In genomic region chr6:107114213-107114871, GRCh38 we compare ENCODE assay signal across 1 cellular context.
TF ChIP-seq lines count a peak whose summit lies in the region.

No MANE protein-coding gene starts in this region.

TF ChIP-seq in HepG2, 621 proteins besides CTCF, POLR2A, EP300 and RAD21 (continued from another document and continues in another):
- TF ChIP-seq, protein P1, sequence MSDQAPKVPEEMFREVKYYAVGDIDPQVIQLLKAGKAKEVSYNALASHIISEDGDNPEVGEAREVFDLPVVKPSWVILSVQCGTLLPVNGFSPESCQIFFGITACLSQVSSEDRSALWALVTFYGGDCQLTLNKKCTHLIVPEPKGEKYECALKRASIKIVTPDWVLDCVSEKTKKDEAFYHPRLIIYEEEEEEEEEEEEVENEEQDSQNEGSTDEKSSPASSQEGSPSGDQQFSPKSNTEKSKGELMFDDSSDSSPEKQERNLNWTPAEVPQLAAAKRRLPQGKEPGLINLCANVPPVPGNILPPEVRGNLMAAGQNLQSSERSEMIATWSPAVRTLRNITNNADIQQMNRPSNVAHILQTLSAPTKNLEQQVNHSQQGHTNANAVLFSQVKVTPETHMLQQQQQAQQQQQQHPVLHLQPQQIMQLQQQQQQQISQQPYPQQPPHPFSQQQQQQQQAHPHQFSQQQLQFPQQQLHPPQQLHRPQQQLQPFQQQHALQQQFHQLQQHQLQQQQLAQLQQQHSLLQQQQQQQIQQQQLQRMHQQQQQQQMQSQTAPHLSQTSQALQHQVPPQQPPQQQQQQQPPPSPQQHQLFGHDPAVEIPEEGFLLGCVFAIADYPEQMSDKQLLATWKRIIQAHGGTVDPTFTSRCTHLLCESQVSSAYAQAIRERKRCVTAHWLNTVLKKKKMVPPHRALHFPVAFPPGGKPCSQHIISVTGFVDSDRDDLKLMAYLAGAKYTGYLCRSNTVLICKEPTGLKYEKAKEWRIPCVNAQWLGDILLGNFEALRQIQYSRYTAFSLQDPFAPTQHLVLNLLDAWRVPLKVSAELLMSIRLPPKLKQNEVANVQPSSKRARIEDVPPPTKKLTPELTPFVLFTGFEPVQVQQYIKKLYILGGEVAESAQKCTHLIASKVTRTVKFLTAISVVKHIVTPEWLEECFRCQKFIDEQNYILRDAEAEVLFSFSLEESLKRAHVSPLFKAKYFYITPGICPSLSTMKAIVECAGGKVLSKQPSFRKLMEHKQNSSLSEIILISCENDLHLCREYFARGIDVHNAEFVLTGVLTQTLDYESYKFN (CRISPR knock-in tag; conservative IDR thresholded peaks at IDR 0.05) = 0 out of 2 replicates have a peak, but pooled peaks have one; percentile 7
- TF ChIP-seq MLX (CRISPR knock-in tag; IDR thresholded peaks at IDR 0.05) = no peak
- TF ChIP-seq ZNF687 (CRISPR knock-in tag; IDR thresholded peaks at IDR 0.05) = peak; percentile 85
- no peak for TF ChIP-seq MAFK (conservative IDR thresholded peaks at IDR 0.05 in 1 of 2, IDR thresholded peaks at IDR 0.05 in 1 of 2; ENCODE audit: low read length in 2 of 2)
- TF ChIP-seq, protein P2, sequence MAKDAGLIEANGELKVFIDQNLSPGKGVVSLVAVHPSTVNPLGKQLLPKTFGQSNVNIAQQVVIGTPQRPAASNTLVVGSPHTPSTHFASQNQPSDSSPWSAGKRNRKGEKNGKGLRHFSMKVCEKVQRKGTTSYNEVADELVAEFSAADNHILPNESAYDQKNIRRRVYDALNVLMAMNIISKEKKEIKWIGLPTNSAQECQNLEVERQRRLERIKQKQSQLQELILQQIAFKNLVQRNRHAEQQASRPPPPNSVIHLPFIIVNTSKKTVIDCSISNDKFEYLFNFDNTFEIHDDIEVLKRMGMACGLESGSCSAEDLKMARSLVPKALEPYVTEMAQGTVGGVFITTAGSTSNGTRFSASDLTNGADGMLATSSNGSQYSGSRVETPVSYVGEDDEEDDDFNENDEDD (CRISPR knock-in tag; IDR thresholded peaks at IDR 0.05; ENCODE audit: borderline replicate concordance) = peak; percentile 84
- TF ChIP-seq ZNF776 (CRISPR knock-in tag; IDR thresholded peaks at IDR 0.05) = peak; percentile 28; the same call in 1 of the 2 replicates
- TF ChIP-seq, protein P3, sequence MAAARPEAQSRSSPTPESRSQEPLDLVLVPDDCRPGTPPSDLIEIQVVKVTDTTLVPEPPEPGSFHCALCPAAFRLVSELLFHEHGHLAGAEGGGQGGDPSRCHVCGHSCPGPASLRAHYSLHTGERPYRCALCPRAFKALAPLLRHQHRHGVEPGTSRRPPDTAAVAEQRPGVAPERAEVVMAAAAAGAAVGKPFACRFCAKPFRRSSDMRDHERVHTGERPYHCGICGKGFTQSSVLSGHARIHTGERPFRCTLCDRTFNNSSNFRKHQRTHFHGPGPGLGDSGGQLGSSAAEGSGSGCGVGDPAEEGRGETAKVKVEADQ (CRISPR knock-in tag; IDR thresholded peaks at IDR 0.05; ENCODE audit: borderline replicate concordance) = 0 out of 2 replicates have a peak, but pooled peaks have one; percentile 40
- TF ChIP-seq, protein P4, sequence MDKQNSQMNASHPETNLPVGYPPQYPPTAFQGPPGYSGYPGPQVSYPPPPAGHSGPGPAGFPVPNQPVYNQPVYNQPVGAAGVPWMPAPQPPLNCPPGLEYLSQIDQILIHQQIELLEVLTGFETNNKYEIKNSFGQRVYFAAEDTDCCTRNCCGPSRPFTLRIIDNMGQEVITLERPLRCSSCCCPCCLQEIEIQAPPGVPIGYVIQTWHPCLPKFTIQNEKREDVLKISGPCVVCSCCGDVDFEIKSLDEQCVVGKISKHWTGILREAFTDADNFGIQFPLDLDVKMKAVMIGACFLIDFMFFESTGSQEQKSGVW (CRISPR knock-in tag; IDR thresholded peaks at IDR 0.05; ENCODE audit: borderline replicate concordance) = no peak
- no peak for TF ChIP-seq ARNTL (CRISPR knock-in tag; IDR thresholded peaks at IDR 0.05)
- TF ChIP-seq ZNF564 (CRISPR knock-in tag; IDR thresholded peaks at IDR 0.05) = peak; percentile 39; the same call in 1 of the 2 replicates
- peak; percentile 68; the same call in 1 of the 2 replicates for TF ChIP-seq ZNF205 (CRISPR knock-in tag; IDR thresholded peaks at IDR 0.05)
- TF ChIP-seq, protein P5, sequence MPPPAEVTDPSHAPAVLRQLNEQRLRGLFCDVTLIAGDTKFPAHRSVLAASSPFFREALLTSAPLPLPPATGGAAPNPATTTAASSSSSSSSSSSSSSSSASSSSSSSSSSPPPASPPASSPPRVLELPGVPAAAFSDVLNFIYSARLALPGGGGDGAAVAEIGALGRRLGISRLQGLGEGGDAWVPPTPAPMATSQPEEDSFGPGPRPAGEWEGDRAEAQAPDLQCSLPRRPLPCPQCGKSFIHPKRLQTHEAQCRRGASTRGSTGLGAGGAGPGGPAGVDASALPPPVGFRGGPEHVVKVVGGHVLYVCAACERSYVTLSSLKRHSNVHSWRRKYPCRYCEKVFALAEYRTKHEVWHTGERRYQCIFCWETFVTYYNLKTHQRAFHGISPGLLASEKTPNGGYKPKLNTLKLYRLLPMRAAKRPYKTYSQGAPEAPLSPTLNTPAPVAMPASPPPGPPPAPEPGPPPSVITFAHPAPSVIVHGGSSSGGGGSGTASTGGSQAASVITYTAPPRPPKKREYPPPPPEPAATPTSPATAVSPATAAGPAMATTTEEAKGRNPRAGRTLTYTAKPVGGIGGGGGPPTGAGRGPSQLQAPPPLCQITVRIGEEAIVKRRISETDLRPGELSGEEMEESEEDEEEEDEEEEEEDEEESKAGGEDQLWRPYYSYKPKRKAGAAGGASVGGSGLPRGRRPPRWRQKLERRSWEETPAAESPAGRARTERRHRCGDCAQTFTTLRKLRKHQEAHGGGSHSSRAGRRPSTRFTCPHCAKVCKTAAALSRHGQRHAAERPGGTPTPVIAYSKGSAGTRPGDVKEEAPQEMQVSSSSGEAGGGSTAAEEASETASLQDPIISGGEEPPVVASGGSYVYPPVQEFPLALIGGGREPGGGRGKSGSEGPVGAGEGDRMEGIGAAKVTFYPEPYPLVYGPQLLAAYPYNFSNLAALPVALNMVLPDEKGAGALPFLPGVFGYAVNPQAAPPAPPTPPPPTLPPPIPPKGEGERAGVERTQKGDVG (CRISPR knock-in tag; IDR thresholded peaks at IDR 0.05; ENCODE audit: borderline replicate concordance) = no peak
- TF ChIP-seq LCORL (IDR thresholded peaks at IDR 0.05) = no peak
- TF ChIP-seq LCORL (CRISPR knock-in tag; IDR thresholded peaks at IDR 0.05) = peak; percentile 70; the same call in 1 of the 2 replicates
- TF ChIP-seq SP4 (CRISPR knock-in tag; IDR thresholded peaks at IDR 0.05) = peak; percentile 67; the same call in 1 of the 2 replicates
- TF ChIP-seq, protein P6, sequence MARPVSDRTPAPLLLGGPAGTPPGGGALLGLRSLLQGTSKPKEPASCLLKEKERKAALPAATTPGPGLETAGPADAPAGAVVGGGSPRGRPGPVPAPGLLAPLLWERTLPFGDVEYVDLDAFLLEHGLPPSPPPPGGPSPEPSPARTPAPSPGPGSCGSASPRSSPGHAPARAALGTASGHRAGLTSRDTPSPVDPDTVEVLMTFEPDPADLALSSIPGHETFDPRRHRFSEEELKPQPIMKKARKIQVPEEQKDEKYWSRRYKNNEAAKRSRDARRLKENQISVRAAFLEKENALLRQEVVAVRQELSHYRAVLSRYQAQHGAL (CRISPR knock-in tag; IDR thresholded peaks at IDR 0.05; ENCODE audit: not compliant biosample characterization) = no peak
- TF ChIP-seq MZF1 (CRISPR knock-in tag; IDR thresholded peaks at IDR 0.05; ENCODE audit: borderline replicate concordance) = no peak
- no peak for TF ChIP-seq ZNF597 (CRISPR knock-in tag; IDR thresholded peaks at IDR 0.05)
- peak; percentile 43; the same call in 1 of the 2 replicates for TF ChIP-seq ZNF740 (CRISPR knock-in tag; IDR thresholded peaks at IDR 0.05)
- TF ChIP-seq ZNF547 (CRISPR knock-in tag; IDR thresholded peaks at IDR 0.05) = peak; percentile 27; the same call in 1 of the 2 replicates
- TF ChIP-seq ZMAT3 (CRISPR knock-in tag; conservative IDR thresholded peaks at IDR 0.05) = peak; percentile 74; the same call in 1 of the 2 replicates
- no peak for TF ChIP-seq ZNF558 (CRISPR knock-in tag; IDR thresholded peaks at IDR 0.05; ENCODE audit: borderline replicate concordance)
- 0 out of 2 replicates have a peak, but pooled peaks have one; percentile 39 for TF ChIP-seq ZNF839 (CRISPR knock-in tag; IDR thresholded peaks at IDR 0.05; ENCODE audit: borderline replicate concordance)
- TF ChIP-seq ZNF577 (CRISPR knock-in tag; IDR thresholded peaks at IDR 0.05; ENCODE audit: borderline replicate concordance, low read depth) = no peak
- 0 out of 2 replicates have a peak, but pooled peaks have one; percentile 34 for TF ChIP-seq ZNF225 (CRISPR knock-in tag; IDR thresholded peaks at IDR 0.05)
- TF ChIP-seq STAG1 (CRISPR knock-in tag; IDR thresholded peaks at IDR 0.05) = peak; percentile 61
- no peak for TF ChIP-seq ZNF816 (CRISPR knock-in tag; IDR thresholded peaks at IDR 0.05; ENCODE audit: borderline replicate concordance)
- no peak for TF ChIP-seq NCOR1 (IDR thresholded peaks at IDR 0.05; ENCODE audit: borderline replicate concordance, low read length)
- no peak for TF ChIP-seq CBFB (CRISPR knock-in tag; IDR thresholded peaks at IDR 0.05)
- TF ChIP-seq BORCS8-MEF2B (CRISPR knock-in tag; IDR thresholded peaks at IDR 0.05) = peak; percentile 73; the same call in 1 of the 2 replicates
- TF ChIP-seq HNRNPH1 (optimal IDR thresholded peaks at IDR 0.05; ENCODE audit: low read depth, low read length) = no peak
- no peak; the same call in 1 of the 2 replicates for TF ChIP-seq FOXC1 (CRISPR knock-in tag; IDR thresholded peaks at IDR 0.05; ENCODE audit: borderline replicate concordance)
- TF ChIP-seq TFDP2 (CRISPR knock-in tag; IDR thresholded peaks at IDR 0.05) = peak; percentile 80
- no peak for TF ChIP-seq HHEX (CRISPR knock-in tag; IDR thresholded peaks at IDR 0.05)
- TF ChIP-seq ZNF441 (CRISPR knock-in tag; IDR thresholded peaks at IDR 0.05; ENCODE audit: borderline replicate concordance) = no peak
- peak; percentile 73; the same call in 1 of the 2 replicates for TF ChIP-seq CCDC6 (CRISPR knock-in tag; IDR thresholded peaks at IDR 0.05)
- TF ChIP-seq, protein P7, sequence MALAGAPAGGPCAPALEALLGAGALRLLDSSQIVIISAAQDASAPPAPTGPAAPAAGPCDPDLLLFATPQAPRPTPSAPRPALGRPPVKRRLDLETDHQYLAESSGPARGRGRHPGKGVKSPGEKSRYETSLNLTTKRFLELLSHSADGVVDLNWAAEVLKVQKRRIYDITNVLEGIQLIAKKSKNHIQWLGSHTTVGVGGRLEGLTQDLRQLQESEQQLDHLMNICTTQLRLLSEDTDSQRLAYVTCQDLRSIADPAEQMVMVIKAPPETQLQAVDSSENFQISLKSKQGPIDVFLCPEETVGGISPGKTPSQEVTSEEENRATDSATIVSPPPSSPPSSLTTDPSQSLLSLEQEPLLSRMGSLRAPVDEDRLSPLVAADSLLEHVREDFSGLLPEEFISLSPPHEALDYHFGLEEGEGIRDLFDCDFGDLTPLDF (CRISPR knock-in tag; IDR thresholded peaks at IDR 0.05) = peak; percentile 69
- TF ChIP-seq ARNT (IDR thresholded peaks at IDR 0.05) = no peak
- no peak for TF ChIP-seq RBAK (CRISPR knock-in tag; IDR thresholded peaks at IDR 0.05)
- no peak for TF ChIP-seq SOX6 (IDR thresholded peaks at IDR 0.05)
- TF ChIP-seq SOX6 (CRISPR knock-in tag; IDR thresholded peaks at IDR 0.05) = 0 out of 2 replicates have a peak, but pooled peaks have one; percentile 8
- peak; percentile 77; the same call in 1 of the 2 replicates for TF ChIP-seq ZNF567 (CRISPR knock-in tag; IDR thresholded peaks at IDR 0.05; ENCODE audit: borderline replicate concordance)
